Comparison of ENCODE assay signal across 1 cellular context in the genomic region with DNA sequence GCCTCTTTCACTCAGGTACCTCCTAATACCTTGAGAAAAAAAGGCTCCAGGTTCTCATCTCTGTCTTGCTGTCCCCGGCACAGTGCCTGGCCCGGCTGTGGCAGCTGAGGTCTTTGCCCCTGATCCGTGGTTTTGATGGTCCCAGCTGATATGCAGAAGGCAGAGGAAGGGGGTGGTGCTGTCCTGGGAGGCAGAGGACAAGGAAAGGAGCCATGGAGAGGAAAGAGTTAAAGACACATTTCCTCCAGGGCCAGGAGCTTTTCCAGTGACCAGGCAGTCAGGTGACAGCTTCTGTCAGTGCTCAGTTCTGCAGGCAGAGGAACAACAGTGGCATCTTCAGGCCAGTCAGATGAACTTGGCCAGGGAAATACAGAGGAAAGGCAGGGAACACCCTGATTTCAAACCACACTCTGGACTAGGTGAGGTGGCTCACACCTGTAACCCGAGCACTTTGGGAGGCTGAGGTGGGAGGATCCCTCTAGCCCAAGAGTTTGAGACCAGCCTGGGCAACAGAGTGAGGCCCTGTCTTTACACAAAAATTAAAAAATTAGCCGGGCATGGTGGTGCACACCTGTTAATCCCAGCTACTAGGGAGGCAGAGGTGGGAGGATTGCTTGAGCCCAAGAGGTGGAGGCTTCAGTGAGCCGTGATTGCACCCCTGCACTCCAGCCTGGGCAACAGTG.
TF ChIP-seq lines count a peak whose summit lies in the region.

No MANE protein-coding gene starts in this region.

TF ChIP-seq in SK-N-SH, 30 proteins besides CTCF, POLR2A, EP300 and RAD21 (continued from another document):
- TF ChIP-seq, protein P1, sequence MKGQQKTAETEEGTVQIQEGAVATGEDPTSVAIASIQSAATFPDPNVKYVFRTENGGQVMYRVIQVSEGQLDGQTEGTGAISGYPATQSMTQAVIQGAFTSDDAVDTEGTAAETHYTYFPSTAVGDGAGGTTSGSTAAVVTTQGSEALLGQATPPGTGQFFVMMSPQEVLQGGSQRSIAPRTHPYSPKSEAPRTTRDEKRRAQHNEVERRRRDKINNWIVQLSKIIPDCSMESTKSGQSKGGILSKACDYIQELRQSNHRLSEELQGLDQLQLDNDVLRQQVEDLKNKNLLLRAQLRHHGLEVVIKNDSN (IDR thresholded peaks at IDR 0.05; ENCODE audit: borderline replicate concordance, low read depth), result peak; percentile 80
- TF ChIP-seq, protein P2, sequence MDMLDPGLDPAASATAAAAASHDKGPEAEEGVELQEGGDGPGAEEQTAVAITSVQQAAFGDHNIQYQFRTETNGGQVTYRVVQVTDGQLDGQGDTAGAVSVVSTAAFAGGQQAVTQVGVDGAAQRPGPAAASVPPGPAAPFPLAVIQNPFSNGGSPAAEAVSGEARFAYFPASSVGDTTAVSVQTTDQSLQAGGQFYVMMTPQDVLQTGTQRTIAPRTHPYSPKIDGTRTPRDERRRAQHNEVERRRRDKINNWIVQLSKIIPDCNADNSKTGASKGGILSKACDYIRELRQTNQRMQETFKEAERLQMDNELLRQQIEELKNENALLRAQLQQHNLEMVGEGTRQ (IDR thresholded peaks at IDR 0.05; ENCODE audit: borderline replicate concordance, low read depth, low read length), result peak; percentile 53; the same call in 1 of the 2 replicates
- TF ChIP-seq SIN3A (IDR thresholded peaks at IDR 0.05; ENCODE audit: borderline replicate concordance, low read depth, low read length) (peak; percentile 62; the same call in 1 of the 2 replicates), JUND (IDR thresholded peaks at IDR 0.05) (no peak)
